Comparison of ENCODE assay signal across 14 cellular contexts in the genomic region with DNA sequence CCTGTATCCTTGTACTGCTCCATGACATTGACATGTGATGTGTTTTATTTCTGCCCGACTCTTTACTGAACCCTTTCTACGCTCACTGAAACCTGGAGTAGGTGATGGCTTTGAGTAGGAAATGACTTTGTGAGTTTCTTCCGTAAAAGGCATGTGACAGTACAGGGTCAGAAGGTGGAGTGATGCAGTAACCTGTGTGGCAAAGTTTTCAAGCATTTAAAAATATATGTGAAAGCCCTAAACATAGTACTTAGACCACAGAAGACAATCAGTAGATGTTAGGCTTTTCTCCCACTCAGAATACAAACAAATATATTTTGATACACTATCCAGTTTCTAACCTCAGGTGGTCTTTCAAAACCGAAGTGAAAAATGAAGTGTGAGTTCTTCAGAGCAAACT. TPM values are rescaled to one million over a fixed set of nuclear protein-coding genes. Genes with fewer than 3 reads are reported as not detected.
DNase-seq lines count a peak whose midpoint lies in the region; ATAC-seq and TF ChIP-seq lines count a peak whose summit lies in the region.
"Had no signal": no experiment of that assay in that cellular context is flagged by ENCODE, and none has a peak within 500 bp of the region (broad histone marks: within the 10 kb centered on the region; RNA-seq: fewer than 3 reads in every experiment).

No MANE protein-coding gene starts in this region.

- no peak overlapping the region for H3K4me3 Mint-ChIP-seq in progenitor cell of endocrine pancreas (ENCODE audit: low read depth)
- H3K4me3 Mint-ChIP-seq: activated naive CD8-positive, alpha-beta T cell; CD14-positive monocyte had no signal

- DNase-seq in progenitor cell of endocrine pancreas (ENCODE audit: low spot score, unreplicated experiment) (no peak), NCI-H510A (lab: John Stamatoyannopoulos, UW) (no peak), LoVo (ENCODE audit: low spot score) (no peak), Kasumi-1 (lab: John Stamatoyannopoulos, UW) (no peak)
- DNase-seq: activated CD4-positive, CD25-positive, alpha-beta regulatory T cell; DND-41; mucosa of descending colon; NCI-H1092 treated with DMSO at 0.1 percent for 48 hours; pancreas had no signal

- peaks cover 2% of the 10 kb centered on the region for H3K4me1 Mint-ChIP-seq in progenitor cell of endocrine pancreas (ENCODE audit: low read depth)

- H3K27me3 Mint-ChIP-seq in progenitor cell of endocrine pancreas, result no peaks in the 10 kb centered on the region
- H3K27me3 Mint-ChIP-seq: activated naive CD8-positive, alpha-beta T cell had no signal

- peak overlapping the region; percentile 69 for H3K27ac Mint-ChIP-seq in progenitor cell of endocrine pancreas
- H3K27ac Mint-ChIP-seq: activated naive CD8-positive, alpha-beta T cell had no signal

- peaks cover 4% of the 10 kb centered on the region for H3K36me3 Mint-ChIP-seq in progenitor cell of endocrine pancreas (ENCODE audit: insufficient read depth)
- H3K36me3 Mint-ChIP-seq: activated naive CD8-positive, alpha-beta T cell had no signal

- ATAC-seq in GM19023 (IDR thresholded peaks at IDR 0.05; ENCODE audit: unreplicated experiment) (peak; percentile 65), GM21576 (IDR thresholded peaks at IDR 0.05; ENCODE audit: unreplicated experiment) (peak; percentile 72), HG03108 (IDR thresholded peaks at IDR 0.05; ENCODE audit: unreplicated experiment) (peak; percentile 65)
- ATAC-seq: mucosa of descending colon, pancreas had no signal

- H3K9me3 Mint-ChIP-seq in progenitor cell of endocrine pancreas (ENCODE audit: low read depth), result no peaks in the 10 kb centered on the region

- no peak for TF ChIP-seq CTCF in progenitor cell of endocrine pancreas (IDR thresholded peaks at IDR 0.05; ENCODE audit: unreplicated experiment)

RNA-seq across cellular contexts. Expression of a gene that starts 31.3 kb away (rescaled TPM):
- total RNA-seq in progenitor cell of endocrine pancreas, result 56.7 and 61.3 TPM in 2 replicates
